9 cellular contexts compared by ENCODE assay signal in the genomic region with DNA sequence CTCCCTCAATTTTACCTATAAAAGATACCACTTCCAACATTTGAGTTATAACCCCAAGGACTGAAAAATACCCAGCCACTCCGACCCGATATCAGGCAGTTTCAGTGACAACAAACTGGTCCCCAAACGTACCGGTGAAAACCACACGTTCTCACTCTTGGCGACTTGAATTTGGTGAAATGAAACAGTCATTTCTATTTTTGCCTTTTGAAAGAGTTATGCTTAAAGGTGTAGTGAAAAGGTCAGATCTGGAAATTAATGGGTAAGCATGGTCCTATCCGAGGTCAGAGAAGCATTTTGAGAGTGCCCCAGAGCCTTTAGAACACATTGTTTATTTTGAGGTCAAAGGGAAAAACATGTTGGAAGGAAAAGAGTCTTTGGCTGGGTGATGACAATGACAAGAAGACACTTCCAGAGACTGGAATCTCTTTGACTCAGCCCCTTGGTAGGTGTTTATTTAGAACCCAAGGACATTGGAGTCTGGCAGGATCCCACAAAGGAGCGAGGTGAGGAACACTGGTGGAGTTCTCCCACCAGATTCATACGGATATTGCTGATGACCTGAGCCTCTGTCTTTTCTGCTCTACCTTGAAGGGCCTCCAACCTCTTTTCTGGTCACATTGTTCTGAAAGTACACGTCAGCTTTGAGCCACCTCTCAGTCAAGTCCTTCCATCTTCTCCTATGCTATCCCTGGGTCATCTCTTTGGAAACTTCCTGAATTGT.
DNase-seq lines count a peak whose midpoint lies in the region; ATAC-seq and TF ChIP-seq lines count a peak whose summit lies in the region.
"Had no signal": no experiment of that assay in that cellular context is flagged by ENCODE, and none has a peak within 500 bp of the region (broad histone marks: within the 10 kb centered on the region; RNA-seq: fewer than 3 reads in every experiment).

No MANE protein-coding gene starts in this region.

- peak; percentile 6 to 11 for ATAC-seq in activated CD4-positive, CD25-positive, alpha-beta regulatory T cell treated with anti-CD3 and anti-CD28 coated beads, Interleukin-2, amount 50 U/mL, for 24 hours
- peak; percentile 39 for ATAC-seq in GM21737 (IDR thresholded peaks at IDR 0.05; ENCODE audit: unreplicated experiment)
- ATAC-seq in IMR-90 (ENCODE audit: low read depth), result no peak
- ATAC-seq in sciatic nerve, result no peak
- no peak for ATAC-seq in left colon
- ATAC-seq: HCT116 had no signal

- no peak for DNase-seq in activated CD4-positive, CD25-positive, alpha-beta regulatory T cell (lab: John Stamatoyannopoulos, UW)
- DNase-seq in IMR-90 (no peak), smooth muscle cell (lab: John Stamatoyannopoulos, UW; ENCODE audit: unreplicated experiment) (no peak), sciatic nerve (ENCODE audit: low spot score) (no peak), left colon (no peak), inferior parietal cortex (ENCODE audit: extremely low spot score) (no peak)

- H3K4me3 ChIP-seq in IMR-90 (ENCODE audit: insufficient read depth, low read depth, low read length) (no peak overlapping the region), smooth muscle cell (no peak overlapping the region)

- peaks cover 17% of the 10 kb centered on the region for H3K9me1 ChIP-seq in IMR-90 (ENCODE audit: insufficient read depth, low read length)

- no peak overlapping the region for H3K9ac ChIP-seq in IMR-90 (ENCODE audit: low read depth, low read length)
- no peak overlapping the region for H3K9ac ChIP-seq in smooth muscle cell (ENCODE audit: low read depth)

- H3K23ac ChIP-seq in IMR-90 (ENCODE audit: low read depth, low read length), result peak overlapping the region; percentile 90

- H3K14ac ChIP-seq in IMR-90 (replicated peaks; ENCODE audit: low read depth, low read length), result peak overlapping the region; percentile 91

- H2AFZ ChIP-seq in IMR-90 (replicated peaks; ENCODE audit: low read length, poor library complexity), result no peak overlapping the region
- no peak overlapping the region for H2AFZ ChIP-seq in smooth muscle cell (ENCODE audit: low read depth)

- POLR2A ChIA-PET in IMR-90 (lab: Charles Lee; ENCODE audit: unreplicated experiment), result no interaction called here

- BruUV-seq in IMR-90 (replicated peaks; lab: Mats Ljungman, UMichigan), result no TSS peak

- peak overlapping the region; percentile 98; the same call in 1 of the 2 replicates for H3K27ac ChIP-seq in IMR-90 (ENCODE audit: insufficient read depth, low read length)
- peak overlapping the region; percentile 75 for H3K27ac ChIP-seq in smooth muscle cell (ENCODE audit: low read depth)

- 94% methylated on average over 7 of the region's 10 CpGs; no CpG with 5 or more reads in 1 of the 2 experiments for WGBS in IMR-90 (ENCODE audit: extremely low coverage in 2 of 2, insufficient read length in 1 of 2), 2 experiments
- 90% methylated on average over 10 of the region's 10 CpGs for WGBS in smooth muscle cell (ENCODE audit: low lambda C conversion rate)

- dilution Hi-C loops in IMR-90 (cut with HindIII; ENCODE audit: low sequenced_read_pairs, unreplicated experiment), result no loop called here

- H4K5ac ChIP-seq in IMR-90 (ENCODE audit: low read depth, low read length), result peak overlapping the region; percentile 90

- in situ Hi-C loops in IMR-90 (cut with MboI; ENCODE audit: low sequenced_read_pairs), result no loop called here

- peak overlapping the region; percentile 98 for H2BK120ac ChIP-seq in IMR-90 (ENCODE audit: low read depth, low read length)

- H3K4me1 ChIP-seq in IMR-90 (ENCODE audit: control insufficient read depth, insufficient read depth, low read length), result peaks cover 23% of the 10 kb centered on the region
- no peaks in the 10 kb centered on the region for H3K4me1 ChIP-seq in smooth muscle cell (ENCODE audit: low read depth)

- peak overlapping the region; percentile 97 for H4K91ac ChIP-seq in IMR-90 (ENCODE audit: insufficient read depth, low read depth, low read length)

- H2BK5ac ChIP-seq in IMR-90 (ENCODE audit: low read depth, low read length, poor library complexity, severe bottlenecking), result peak overlapping the region; percentile 76

- H3K9me3 ChIP-seq in IMR-90 (ENCODE audit: control insufficient read depth, insufficient read depth, low read length) (peaks cover 5% of the 10 kb centered on the region), smooth muscle cell (replicated peaks; ENCODE audit: low read depth) (no peaks in the 10 kb centered on the region)

- H4K8ac ChIP-seq in IMR-90 (ENCODE audit: low read depth in 2 of 2, low read length in 2 of 2), result peak overlapping the region; percentile 83 to 88

- H2BK15ac ChIP-seq in IMR-90 (ENCODE audit: low read depth, low read length), result peak overlapping the region; percentile 94

- H2BK20ac ChIP-seq in IMR-90 (ENCODE audit: low read depth, low read length), result peak overlapping the region; percentile 97

- H3K4me2 ChIP-seq in IMR-90 (ENCODE audit: low read depth, low read length), result no peak overlapping the region; the same call in 1 of the 2 replicates
- peak overlapping the region; percentile 74 for H3K4me2 ChIP-seq in smooth muscle cell

- H4K20me1 ChIP-seq in IMR-90 (ENCODE audit: insufficient read depth, low read length) (no peaks in the 10 kb centered on the region), smooth muscle cell (ENCODE audit: low read depth) (peaks cover 54% of the 10 kb centered on the region)

- no peak for TF ChIP-seq CTCF in IMR-90 (conservative IDR thresholded peaks at IDR 0.05; ENCODE audit: low read depth, low read length)
- no peak for TF ChIP-seq CTCF in smooth muscle cell (IDR thresholded peaks at IDR 0.05; ENCODE audit: borderline replicate concordance, insufficient read depth, poor library complexity, severe bottlenecking)

- intact Hi-C loops in IMR-90 (cut with micrococcal nuclease), result loop anchor here (2.0 kb wide), 1 partner anchor 135 kb away; no protein-coding TSS in a partner anchor
- intact Hi-C loops in sciatic nerve (cut with DNase I), result no loop called here
- intact Hi-C loops in left colon (cut with DNase I, micrococcal nuclease), result no loop called here

- no peak for TF ChIP-seq POLR2A in IMR-90 (IDR thresholded peaks at IDR 0.05; ENCODE audit: low read depth, low read length)

- peaks cover 22% of the 10 kb centered on the region for H3F3A ChIP-seq in smooth muscle cell (ENCODE audit: low read depth)

- H3K36me3 ChIP-seq in IMR-90 (ENCODE audit: control insufficient read depth, insufficient read depth, low read length) (peaks cover 5% of the 10 kb centered on the region; the same call in 1 of the 2 replicates), smooth muscle cell (ENCODE audit: low read depth) (no peaks in the 10 kb centered on the region)

- peaks cover 8% of the 10 kb centered on the region for H3K79me2 ChIP-seq in smooth muscle cell (ENCODE audit: low read depth)

- peaks cover 10 to 26% of the 10 kb centered on the region in 2 experiments for H3K79me1 ChIP-seq in IMR-90 (ENCODE audit: low read depth in 1 of 2, low read length in 2 of 2)

- no peak for TF ChIP-seq RAD21 in IMR-90 (IDR thresholded peaks at IDR 0.05; ENCODE audit: low read length)

- peak overlapping the region; percentile 97 for H3K18ac ChIP-seq in IMR-90 (ENCODE audit: low read depth, low read length)

- no peak overlapping the region for H2AK9ac ChIP-seq in IMR-90 (replicated peaks; ENCODE audit: low read depth, low read length, poor library complexity)

- H3K27me3 ChIP-seq in IMR-90 (ENCODE audit: control insufficient read depth, insufficient read depth, low read length) (no peaks in the 10 kb centered on the region), smooth muscle cell (ENCODE audit: low read depth) (no peaks in the 10 kb centered on the region)

- peak overlapping the region; percentile 96 for H3K4ac ChIP-seq in IMR-90 (ENCODE audit: low read depth, low read length)

- H2AK5ac ChIP-seq in IMR-90 (ENCODE audit: low read depth, low read length), result peak overlapping the region; percentile 89

- CTCF ChIA-PET in IMR-90 (lab: Yijun Ruan, JAX), result no interaction called here

- peak overlapping the region; percentile 93 for H3K56ac ChIP-seq in IMR-90 (ENCODE audit: extremely low read depth, insufficient read depth, low read length)

TF ChIP-seq in IMR-90, 13 proteins besides CTCF, POLR2A, EP300 and RAD21:
- TF ChIP-seq RFX5 (IDR thresholded peaks at IDR 0.05; ENCODE audit: low read depth, low read length) (no peak), CHD1 (IDR thresholded peaks at IDR 0.05; ENCODE audit: low read depth, low read length) (no peak), NFE2L2 (IDR thresholded peaks at IDR 0.05; ENCODE audit: low read depth, low read length) (no peak), BHLHE40 (IDR thresholded peaks at IDR 0.05; ENCODE audit: low read depth, low read length) (no peak)

Comparison
In these comparisons a context has a peak if more than half of its experiments do, and no peak if none do; other contexts are left out.
1. ATAC-seq: peak in activated CD4-positive, CD25-positive, alpha-beta regulatory T cell treated with anti-CD3 and anti-CD28 coated beads, Interleukin-2, amount 50 U/mL, for 24 hours (2 of 2) and GM21737 (single experiment); none in IMR-90 (single experiment), sciatic nerve (single experiment) and left colon (single experiment).